In genomic region chr6:44254957-44255808, GRCh38 we compare ENCODE assay signal across 9 cellular contexts. TPM values are rescaled to one million over a fixed set of nuclear protein-coding genes. Genes with fewer than 3 reads are reported as not detected.
DNase-seq lines count a peak whose midpoint lies in the region; ATAC-seq and TF ChIP-seq lines count a peak whose summit lies in the region.
"Had no signal": no experiment of that assay in that cellular context is flagged by ENCODE, and none has a peak within 500 bp of the region (broad histone marks: within the 10 kb centered on the region; RNA-seq: fewer than 3 reads in every experiment).

No MANE protein-coding gene starts in this region.

- H3K4me2 ChIP-seq in IMR-90 (ENCODE audit: low read depth, low read length) = no peak overlapping the region

- no peak overlapping the region for H3K56ac ChIP-seq in IMR-90 (ENCODE audit: extremely low read depth, insufficient read depth, low read length)

- peak overlapping the region; percentile 24; the same call in 1 of the 2 replicates for H3K23ac ChIP-seq in IMR-90 (ENCODE audit: low read depth, low read length)

- no peaks in the 10 kb centered on the region for H3K9me3 Mint-ChIP-seq in CD4-positive, alpha-beta T cell
- H3K9me3 Mint-ChIP-seq in naive B cell = no peaks in the 10 kb centered on the region

- no peak for TF ChIP-seq RAD21 in IMR-90 (IDR thresholded peaks at IDR 0.05; ENCODE audit: low read length)

- H3K4me3 Mint-ChIP-seq in CD4-positive, alpha-beta T cell = peak overlapping the region; percentile 82
- H3K4me3 Mint-ChIP-seq in naive B cell = peak overlapping the region; percentile 59 to 92 (median 89)

- no TSS peak for BruUV-seq in IMR-90 (replicated peaks; lab: Mats Ljungman, UMichigan)

- peaks cover 9% of the 10 kb centered on the region; the same call in 1 of the 2 replicates for H3K9me1 ChIP-seq in IMR-90 (ENCODE audit: insufficient read depth, low read length)

- H2BK15ac ChIP-seq in IMR-90 (ENCODE audit: low read depth, low read length) = no peak overlapping the region

- no peak overlapping the region for H4K5ac ChIP-seq in IMR-90 (ENCODE audit: low read depth, low read length)

- dilution Hi-C loops in IMR-90 (cut with HindIII; ENCODE audit: low sequenced_read_pairs, unreplicated experiment) = no loop called here

- H3K27ac ChIP-seq in CD4-positive, alpha-beta T cell (ENCODE audit: low read depth, low read length) = no peak overlapping the region
- H3K27ac ChIP-seq in IMR-90 (ENCODE audit: insufficient read depth, low read length) = no peak overlapping the region

- no peak overlapping the region for H3K14ac ChIP-seq in IMR-90 (replicated peaks; ENCODE audit: low read depth, low read length)

- peaks cover 74% of the 10 kb centered on the region for H3K36me3 Mint-ChIP-seq in CD4-positive, alpha-beta T cell (ENCODE audit: low read depth)
- H3K36me3 Mint-ChIP-seq in naive B cell = peaks cover 29 to 52% of the 10 kb centered on the region in 2 donors

- POLR2A ChIA-PET in CD4-positive, alpha-beta T cell (lab: Charles Lee) = interaction anchor here (1.6 to 4.0 kb wide), 5 partner anchors 7 to 13 kb away, joined by 4 to 135 read pairs (median 7); partner anchors contain the start of gene HSP90AB1
- POLR2A ChIA-PET in IMR-90 (lab: Charles Lee; ENCODE audit: unreplicated experiment) = interaction anchor here (0.7 kb wide), 1 partner anchor 9 kb away, joined by 4 read pairs; the partner anchor contains the start of gene HSP90AB1

- no peak overlapping the region for H3K9ac ChIP-seq in IMR-90 (ENCODE audit: low read depth, low read length)

- H2AFZ ChIP-seq in IMR-90 (replicated peaks; ENCODE audit: low read length, poor library complexity) = no peak overlapping the region

- CTCF ChIA-PET in CD4-positive, alpha-beta T cell (lab: Charles Lee) = interaction anchor here (1.0 to 2.6 kb wide), 3 partner anchors 8 to 58 kb away, joined by 5 to 12 read pairs (median 9); partner anchors contain the start of genes AARS2 and HSP90AB1
- CTCF ChIA-PET in IMR-90 (lab: Yijun Ruan, JAX) = interaction anchor here (1.4 kb wide), 1 partner anchor 18 kb away, joined by 4 read pairs; no protein-coding TSS in a partner anchor

- no peak overlapping the region for H4K8ac ChIP-seq in IMR-90 (ENCODE audit: low read depth in 2 of 2, low read length in 2 of 2)

- no peak overlapping the region for H2BK5ac ChIP-seq in IMR-90 (ENCODE audit: low read depth, low read length, poor library complexity, severe bottlenecking)

- peak; percentile 41 for TF ChIP-seq POLR2A in IMR-90 (IDR thresholded peaks at IDR 0.05; ENCODE audit: low read depth, low read length)

- no peak overlapping the region for H2BK120ac ChIP-seq in IMR-90 (ENCODE audit: low read depth, low read length)

- peaks cover 65% of the 10 kb centered on the region for H4K20me1 ChIP-seq in IMR-90 (ENCODE audit: insufficient read depth, low read length)

- H3K27me3 Mint-ChIP-seq in CD4-positive, alpha-beta T cell = no peaks in the 10 kb centered on the region
- no peaks in the 10 kb centered on the region for H3K27me3 Mint-ChIP-seq in naive B cell

- peak overlapping the region; percentile 60 for H3K27ac Mint-ChIP-seq in CD4-positive, alpha-beta T cell
- H3K27ac Mint-ChIP-seq in naive B cell = peak overlapping the region; percentile 11 to 98 (median 90)

- ATAC-seq in CD4-positive, alpha-beta T cell (ENCODE audit: poor library complexity) = no peak
- no peak for ATAC-seq in IMR-90 (ENCODE audit: low read depth)
- ATAC-seq in naive B cell (ENCODE audit: low read depth in 2 of 2) = no peak
- ATAC-seq in GM21360 (IDR thresholded peaks at IDR 0.05; ENCODE audit: unreplicated experiment) = no peak
- ATAC-seq in GM21529 (IDR thresholded peaks at IDR 0.05; ENCODE audit: unreplicated experiment) = no peak

- H3K4me3 ChIP-seq in IMR-90 (ENCODE audit: insufficient read depth, low read depth, low read length) = no peak overlapping the region

- no peak overlapping the region for H3K18ac ChIP-seq in IMR-90 (ENCODE audit: low read depth, low read length)

- peaks cover 8% of the 10 kb centered on the region for H3K4me1 ChIP-seq in IMR-90 (ENCODE audit: control insufficient read depth, insufficient read depth, low read length)

- TF ChIP-seq CTCF in CD4-positive, alpha-beta T cell (IDR thresholded peaks at IDR 0.05) = no peak
- TF ChIP-seq CTCF in IMR-90 (conservative IDR thresholded peaks at IDR 0.05; ENCODE audit: low read depth, low read length) = no peak

- H4K91ac ChIP-seq in IMR-90 (ENCODE audit: insufficient read depth, low read depth, low read length) = no peak overlapping the region

- H2AK5ac ChIP-seq in IMR-90 (ENCODE audit: low read depth, low read length) = no peak overlapping the region

- no peaks in the 10 kb centered on the region for H3K27me3 ChIP-seq in CD4-positive, alpha-beta T cell (ENCODE audit: control insufficient read depth, insufficient read depth, low read length)
- no peaks in the 10 kb centered on the region for H3K27me3 ChIP-seq in IMR-90 (ENCODE audit: control insufficient read depth, insufficient read depth, low read length)

- intact Hi-C loops in CD4-positive, alpha-beta T cell (cut with DNase I, micrococcal nuclease) = loop anchor here (5.0 kb wide), 3 partner anchors 33 to 128 kb away; partner anchors contain the start of genes SLC29A1 (in 2 of the 2), MRPL14 (in 1 of the 2) and TMEM63B (in 1 of the 2)
- intact Hi-C loops in IMR-90 (cut with micrococcal nuclease) = no loop called here

- DNase-seq in CD4-positive, alpha-beta T cell = peak in 1 of 10 experiments; percentile 14
- DNase-seq in IMR-90 = no peak
- peak; percentile 76 to 79 for DNase-seq in activated T-cell treated with anti-CD3 and anti-CD28 coated beads, Interleukin-2, amount 50 U/mL, for 48 hours
- no peak for DNase-seq in naive B cell
- no peak for DNase-seq in AG20443 (ENCODE audit: low spot score)
- no peak for DNase-seq in activated gamma-delta T cell (lab: John Stamatoyannopoulos, UW)

- in situ Hi-C loops in IMR-90 (cut with MboI; ENCODE audit: low sequenced_read_pairs) = no loop called here

- H3K4ac ChIP-seq in IMR-90 (ENCODE audit: low read depth, low read length) = no peak overlapping the region

- 81% methylated on average over 5 of the region's 19 CpGs; no CpG with 5 or more reads in 1 of the 2 experiments for whole genome bisulfite sequencing in IMR-90 (ENCODE audit: extremely low coverage in 2 of 2, insufficient read length in 1 of 2), 2 experiments

- no peak overlapping the region for H2AK9ac ChIP-seq in IMR-90 (replicated peaks; ENCODE audit: low read depth, low read length, poor library complexity)

- H2BK20ac ChIP-seq in IMR-90 (ENCODE audit: low read depth, low read length) = no peak overlapping the region

- H3K79me1 ChIP-seq in IMR-90 (ENCODE audit: low read depth in 1 of 2, low read length in 2 of 2) = peaks cover 19 to 68% of the 10 kb centered on the region in 2 experiments

- H3K9me3 ChIP-seq in CD4-positive, alpha-beta T cell (ENCODE audit: control insufficient read depth, low read length) = no peaks in the 10 kb centered on the region
- H3K9me3 ChIP-seq in IMR-90 (ENCODE audit: control insufficient read depth, insufficient read depth, low read length) = no peaks in the 10 kb centered on the region

- H3K4me1 Mint-ChIP-seq in CD4-positive, alpha-beta T cell (ENCODE audit: low read depth) = peaks cover 60% of the 10 kb centered on the region
- H3K4me1 Mint-ChIP-seq in naive B cell = peaks cover 69 to 78% (median 75%) of the 10 kb centered on the region in 3 donors

- H3K36me3 ChIP-seq in IMR-90 (ENCODE audit: control insufficient read depth, insufficient read depth, low read length) = peaks cover 53% of the 10 kb centered on the region

TF ChIP-seq in IMR-90, 13 proteins besides CTCF, POLR2A, EP300 and RAD21 (continues in another document):
- no peak for TF ChIP-seq RCOR1 (IDR thresholded peaks at IDR 0.05; ENCODE audit: insufficient replicate concordance, low read length)
- no peak for TF ChIP-seq CEBPB (IDR thresholded peaks at IDR 0.05; ENCODE audit: low read depth, low read length)
- TF ChIP-seq MXI1 (IDR thresholded peaks at IDR 0.05; ENCODE audit: borderline replicate concordance, low read depth, low read length) = no peak
- TF ChIP-seq SMC3 (IDR thresholded peaks at IDR 0.05; ENCODE audit: low read depth, low read length) = no peak
- TF ChIP-seq MAZ (IDR thresholded peaks at IDR 0.05; ENCODE audit: borderline replicate concordance, low read depth, low read length) = no peak

RNA-seq across cellular contexts. Expression of gene SLC35B2, which starts 2.1 kb away (rescaled TPM):
- 1 to 10 TPM; 6.4 to 7.0 TPM for total RNA-seq in CD4-positive, alpha-beta T cell
- 41.7 and 51.4 TPM in 2 replicates for total RNA-seq in IMR-90 (2012; rRNA removed)
- 89.9 and 94.8 TPM in 2 replicates for polyA plus RNA-seq in IMR-90 (2012; rRNA removed)
- 91.0 and 123 TPM in 2 replicates for polyA plus RNA-seq in IMR-90 (2012; cell fraction: cytosol; rRNA removed)
- polyA plus RNA-seq in IMR-90 (2012; cell fraction: nucleus; rRNA removed; ENCODE audit: low replicate concordance) = 64.5 and 76.3 TPM in 2 replicates
- polyA plus RNA-seq in naive B cell (ENCODE audit: low read depth in 6 of 6) = 10 to 100 TPM; 24.2 to 38.6 (median 27.2) TPM

RNA-seq across cellular contexts. Expression of gene HSP90AB1, which starts 8.3 kb away (rescaled TPM):
- 100 to 1,000 TPM; 401 to 405 TPM for total RNA-seq in CD4-positive, alpha-beta T cell
- 1,307 and 1,440 TPM in 2 replicates for total RNA-seq in IMR-90 (2012; rRNA removed)
- polyA plus RNA-seq in IMR-90 (2012; rRNA removed) (771 and 887 TPM in 2 replicates), naive B cell (ENCODE audit: low read depth in 6 of 6) (100 to 1,000 TPM; 420 to 486 (median 447) TPM)
- 246 and 656 TPM in 2 replicates for polyA plus RNA-seq in IMR-90 (2012; cell fraction: cytosol; rRNA removed)
- polyA plus RNA-seq in IMR-90 (2012; cell fraction: nucleus; rRNA removed; ENCODE audit: low replicate concordance) = 158 and 414 TPM in 2 replicates

RNA-seq across cellular contexts. Expression of gene NFKBIE, which starts 10.2 kb away (rescaled TPM):
- 10 to 100 TPM; 43.0 to 43.1 TPM for total RNA-seq in CD4-positive, alpha-beta T cell
- total RNA-seq in IMR-90 (2012; rRNA removed) = 7.5 and 7.9 TPM in 2 replicates
- polyA plus RNA-seq in IMR-90 (2012; rRNA removed) = 13.0 and 16.7 TPM in 2 replicates
- 17.6 and 22.6 TPM in 2 replicates for polyA plus RNA-seq in IMR-90 (2012; cell fraction: cytosol; rRNA removed)
- 14.5 and 23.0 TPM in 2 replicates for polyA plus RNA-seq in IMR-90 (2012; cell fraction: nucleus; rRNA removed; ENCODE audit: low replicate concordance)
- 10 to 100 TPM; 22.1 to 30.8 (median 27.9) TPM for polyA plus RNA-seq in naive B cell (ENCODE audit: low read depth in 6 of 6)

RNA-seq across cellular contexts. Expression of gene TMEM151B, which starts 15.1 kb away (rescaled TPM):
- not detected for total RNA-seq in CD4-positive, alpha-beta T cell
- not detected in 2 replicates for total RNA-seq in IMR-90 (2012; rRNA removed)
- polyA plus RNA-seq in IMR-90 (2012; rRNA removed) = not detected in 2 replicates
- polyA plus RNA-seq in IMR-90 (2012; cell fraction: cytosol; rRNA removed) = 0.01 TPM in 1 of 2 replicates, not detected in the other
- 0.06 and 0.15 TPM in 2 replicates for polyA plus RNA-seq in IMR-90 (2012; cell fraction: nucleus; rRNA removed; ENCODE audit: low replicate concordance)
- not detected for polyA plus RNA-seq in naive B cell (ENCODE audit: low read depth in 6 of 6)
- total RNA-seq: T-helper 2 cell treated with Interferon-gamma antibody and Interleukin-4, amounts not matched to agents 100 ng/mL and 5 ng/mL, for 36 hours had no signal

RNA-seq across cellular contexts. Expression of gene SLC29A1, which starts 31.8 kb away (rescaled TPM):
- 1 to 10 TPM in 1 of 2 experiments, under 1 TPM in 1; 0.67 to 1.3 TPM for total RNA-seq in CD4-positive, alpha-beta T cell
- 4.1 and 4.7 TPM in 2 replicates for total RNA-seq in IMR-90 (2012; rRNA removed)
- polyA plus RNA-seq in IMR-90 (2012; rRNA removed) = 22.1 and 23.2 TPM in 2 replicates
- 20.7 and 23.2 TPM in 2 replicates for polyA plus RNA-seq in IMR-90 (2012; cell fraction: cytosol; rRNA removed)
- 33.9 and 57.0 TPM in 2 replicates for polyA plus RNA-seq in IMR-90 (2012; cell fraction: nucleus; rRNA removed; ENCODE audit: low replicate concordance)
- 1 to 10 TPM in 3 of 6 donors, under 1 TPM in 3; 0.15 to 3.1 (median 0.99) TPM for polyA plus RNA-seq in naive B cell (ENCODE audit: low read depth in 6 of 6)

Comparison
In these comparisons a context has a peak if more than half of its experiments do, and no peak if none do; other contexts are left out.
1. DNase-seq: peak in activated T-cell treated with anti-CD3 and anti-CD28 coated beads, Interleukin-2, amount 50 U/mL, for 48 hours (2 of 2); none in IMR-90 (single experiment), naive B cell (single experiment), AG20443 (single experiment) and activated gamma-delta T cell (single experiment).